In the genomic region with DNA sequence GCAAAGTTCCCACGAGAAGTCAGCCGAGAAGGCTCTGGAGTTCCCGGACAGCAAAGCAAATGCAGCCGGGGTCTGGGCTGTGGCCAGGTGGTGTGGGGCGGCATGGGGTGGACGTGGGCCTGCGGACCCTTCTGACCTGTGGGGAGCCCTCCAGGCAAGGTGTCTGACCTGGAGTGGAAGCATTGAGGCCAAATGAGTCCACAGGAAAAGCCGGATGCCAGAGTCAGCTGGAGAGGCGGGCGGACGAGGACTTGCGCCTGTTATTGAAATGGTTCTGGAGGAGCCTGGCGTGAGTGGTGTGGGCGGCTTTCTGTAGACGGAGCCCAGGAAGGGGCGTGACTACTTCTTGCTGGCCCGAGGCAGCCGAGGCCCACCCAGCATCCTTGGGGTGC, we compare ENCODE assay signal across 16 cellular contexts. TPM values are rescaled to one million over a fixed set of nuclear protein-coding genes. Genes with fewer than 3 reads are reported as not detected.
DNase-seq lines count a peak whose midpoint lies in the region; ATAC-seq, FAIRE-seq and TF ChIP-seq lines count a peak whose summit lies in the region.
"Had no signal": no experiment of that assay in that cellular context is flagged by ENCODE, and none has a peak within 500 bp of the region (broad histone marks: within the 10 kb centered on the region; RNA-seq: fewer than 3 reads in every experiment).

No MANE protein-coding gene starts in this region.

- H3K79me1 ChIP-seq in H9 (ENCODE audit: insufficient read depth, low read depth, low read length, poor library complexity, severe bottlenecking), result no peaks in the 10 kb centered on the region

- no peak overlapping the region for H3T11ph ChIP-seq in H9 (ENCODE audit: low read length)

- no peak overlapping the region for H3K4ac ChIP-seq in H9 (ENCODE audit: low read depth, low read length)

- H3K14ac ChIP-seq in H9 (ENCODE audit: insufficient read depth, low read length), result no peak overlapping the region

- peaks cover 23 to 29% of the 10 kb centered on the region in 2 experiments for H3K4me1 Mint-ChIP-seq in H9
- peaks cover 31% of the 10 kb centered on the region for H3K4me1 Mint-ChIP-seq in endothelial cell (ENCODE audit: unreplicated experiment)

- intact Hi-C loops in pancreas (cut with DNase I), result no loop called here

- H3K27me3 ChIP-seq in H9 (ENCODE audit: insufficient read depth, low read length) (no peaks in the 10 kb centered on the region), pancreas (no peaks in the 10 kb centered on the region)
- H3K27me3 ChIP-seq: sigmoid colon had no signal

- no peak overlapping the region for H3K4me3 ChIP-seq in pancreas
- H3K4me3 ChIP-seq: sigmoid colon had no signal

- H2BK15ac ChIP-seq in H9 (ENCODE audit: low read depth, low read length), result no peak overlapping the region

- TF ChIP-seq CTCF in 22Rv1 (IDR thresholded peaks at IDR 0.05) (no peak), H9 (conservative IDR thresholded peaks at IDR 0.05) (no peak), endothelial cell (IDR thresholded peaks at IDR 0.05; ENCODE audit: unreplicated experiment) (no peak), pancreas (IDR thresholded peaks at IDR 0.05) (no peak)

- no peaks in the 10 kb centered on the region for H3K9me3 ChIP-seq in H9 (ENCODE audit: control insufficient read depth, low read depth, low read length)
- H3K9me3 ChIP-seq in pancreas, result no peaks in the 10 kb centered on the region
- H3K9me3 ChIP-seq: sigmoid colon had no signal

- no peaks in the 10 kb centered on the region for H4K20me1 ChIP-seq in H9 (ENCODE audit: control insufficient read depth, insufficient read depth, insufficient read length)

- DNase-seq in H9, result no peak
- no peak for DNase-seq in endothelial cell (ENCODE audit: low spot score)
- peak in 2 of 6 donors; percentile 38 to 77 for DNase-seq in pancreas
- DNase-seq in medulla oblongata (ENCODE audit: extremely low spot score), result no peak
- DNase-seq in kidney glomerular epithelial cell (lab: John Stamatoyannopoulos, UW), result no peak
- DNase-seq in anterior cingulate cortex (lab: John Stamatoyannopoulos, UW), result no peak
- DNase-seq: activated naive CD4-positive, alpha-beta T cell treated with anti-CD3 and anti-CD28 coated beads, Interleukin-2, amount 50 U/mL, for 16 hours; effector memory CD4-positive, alpha-beta T cell; NCI-H187; sigmoid colon; stimulated activated CD4-positive, alpha-beta T cell treated with anti-CD3 and anti-CD28 coated beads, Interleukin-4, amount 100 ng/mL, for 4 hours had no signal

- H3K4me1 ChIP-seq in H9 (ENCODE audit: insufficient read depth, low read length), result no peaks in the 10 kb centered on the region; the same call in 1 of the 2 replicates
- peaks cover 27 to 57% (median 48%) of the 10 kb centered on the region in 3 donors for H3K4me1 ChIP-seq in pancreas

- H2BK120ac ChIP-seq in H9 (ENCODE audit: low read depth, low read length, poor library complexity, severe bottlenecking), result no peak overlapping the region

- no peak overlapping the region for H3K9ac ChIP-seq in H9 (ENCODE audit: extremely low read depth, insufficient read length, low read length)

- no peak overlapping the region for H4K91ac ChIP-seq in H9 (ENCODE audit: insufficient read length, low read depth, low read length)

- no peak overlapping the region for H4K5ac ChIP-seq in H9 (ENCODE audit: insufficient read length, low read depth, low read length)

- no peak overlapping the region for H2BK20ac ChIP-seq in H9 (ENCODE audit: low read depth, low read length, poor library complexity, severe bottlenecking)

- no peak overlapping the region for H4K8ac ChIP-seq in H9 (replicated peaks; ENCODE audit: insufficient read length, low read depth, low read length)

- H3K27ac Mint-ChIP-seq in H9 (peak overlapping the region; percentile 35 to 94 (median 93); a peak in 5 of 7 replicates), endothelial cell (ENCODE audit: unreplicated experiment) (no peak overlapping the region)

- WGBS in H9 (ENCODE audit: extremely low coverage, insufficient read length, low lambda C conversion rate), result no CpG with 5 or more reads among the region's 18 CpGs
- WGBS in pancreas, 2 donors, result 84 to 87% methylated on average over 18 of the region's 18 CpGs

- H3K9me3 Mint-ChIP-seq in H9, result 0 out of 5 replicates have a peak, but pooled peaks cover 0 to 3% of the 10 kb centered on the region in 2 experiments
- H3K9me3 Mint-ChIP-seq in endothelial cell (ENCODE audit: unreplicated experiment), result no peaks in the 10 kb centered on the region
- H3K9me3 Mint-ChIP-seq: natural killer cell treated with Interleukin-12 subunit alpha and Interleukin-12 subunit beta and Interleukin-15 and Interleukin-18, amount 100 ng/mL, for 72 hours had no signal

- no peak overlapping the region for H3K23ac ChIP-seq in H9 (ENCODE audit: insufficient read length, low read depth, low read length)

- H2BK5ac ChIP-seq in H9 (ENCODE audit: insufficient read length, low read length), result no peak overlapping the region

- H3K4me2 ChIP-seq in H9 (ENCODE audit: insufficient read depth, insufficient read length, low read length), result no peak overlapping the region

- no peaks in the 10 kb centered on the region for H3K23me2 ChIP-seq in H9 (ENCODE audit: insufficient read length, low read depth, low read length, poor library complexity, severe bottlenecking)

- no peak overlapping the region for H3K56ac ChIP-seq in H9 (ENCODE audit: insufficient read length, low read depth, low read length)

- ATAC-seq in pancreas, result no peak
- ATAC-seq in GM21717 (IDR thresholded peaks at IDR 0.05; ENCODE audit: unreplicated experiment), result no peak
- ATAC-seq: natural killer cell treated with Interleukin-12 subunit alpha and Interleukin-12 subunit beta and Interleukin-15 and Interleukin-18, amount 100 ng/mL, for 72 hours had no signal

- no peaks in the 10 kb centered on the region for H3K36me3 ChIP-seq in pancreas

- H3K27ac ChIP-seq in 22Rv1, result peak overlapping the region; percentile 91
- no peak overlapping the region for H3K27ac ChIP-seq in H9 (ENCODE audit: insufficient read length, low read depth, low read length)
- H3K27ac ChIP-seq in pancreas, result peak overlapping the region; percentile 90 to 96 (median 94)

- H2BK12ac ChIP-seq in H9 (ENCODE audit: insufficient read length, low read depth, low read length), result no peak overlapping the region

- no peaks in the 10 kb centered on the region for H3K79me2 ChIP-seq in H9 (ENCODE audit: insufficient read depth, low read length)

- no peak for FAIRE-seq in pancreas (lab: Jason Lieb, UNC)
- FAIRE-seq: bronchial epithelial cell had no signal

- H3K27me3 Mint-ChIP-seq in H9 (ENCODE audit: low read depth) (no peaks in the 10 kb centered on the region), endothelial cell (ENCODE audit: unreplicated experiment) (peaks cover 19% of the 10 kb centered on the region)

- H3K36me3 Mint-ChIP-seq in H9 (ENCODE audit: insufficient read depth in 1 of 3, low read depth in 3 of 3) (peaks cover 17 to 64% (median 52%) of the 10 kb centered on the region in 3 experiments; a peak in 6 of 7 replicates), endothelial cell (ENCODE audit: low read depth, unreplicated experiment) (peaks cover 36% of the 10 kb centered on the region)

- no peak overlapping the region for H2AFZ ChIP-seq in H9 (ENCODE audit: low read length)

- H2AK5ac ChIP-seq in H9 (ENCODE audit: insufficient read length, low read length), result no peak overlapping the region

- H3K18ac ChIP-seq in H9 (ENCODE audit: insufficient read length, low read depth, low read length), result no peak overlapping the region

- H3K4me3 Mint-ChIP-seq in H9, result no peak overlapping the region
- peak overlapping the region; percentile 62 for H3K4me3 Mint-ChIP-seq in endothelial cell (ENCODE audit: unreplicated experiment)
- H3K4me3 Mint-ChIP-seq: natural killer cell treated with Interleukin-12 subunit alpha and Interleukin-12 subunit beta and Interleukin-15 and Interleukin-18, amount 100 ng/mL, for 72 hours; WTC11 had no signal

RNA-seq across cellular contexts. Expression of gene ZNF750, which starts 50.5 kb away (rescaled TPM):
- 0.09 TPM in 1 of 2 replicates, not detected in the other for total RNA-seq in H9 (2021)
- total RNA-seq in endothelial cell (ENCODE audit: unreplicated experiment), result 0.31 TPM
- not detected for total RNA-seq in pancreas
- under 1 TPM; 0.02 to 0.08 TPM for polyA plus RNA-seq in pancreas
- total RNA-seq: natural killer cell treated with Interleukin-12 subunit alpha and Interleukin-12 subunit beta and Interleukin-15 and Interleukin-18, amount 100 ng/mL, for 72 hours; sigmoid colon had no signal
